In the genomic region with DNA sequence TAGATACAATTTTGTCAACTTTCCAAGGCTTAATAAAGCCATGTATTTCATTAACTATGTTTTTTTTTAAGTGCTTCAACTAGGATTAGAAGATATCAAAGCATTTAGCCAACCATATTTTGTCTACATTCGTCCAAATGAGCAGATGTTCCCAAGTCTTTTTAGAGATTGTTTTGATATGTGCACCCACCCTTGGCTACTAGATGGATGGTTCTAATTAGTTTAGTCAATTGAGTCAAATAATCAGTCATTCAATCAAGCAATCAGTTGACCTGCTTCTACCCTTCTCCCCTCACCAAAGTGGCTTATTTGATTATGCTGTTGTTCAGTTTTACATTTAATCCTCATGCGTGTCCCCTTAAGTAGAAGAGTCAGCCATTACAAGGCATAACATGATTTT, we compare ENCODE assay signal across 18 cellular contexts.
"Had no signal": no experiment of that assay in that cellular context is flagged by ENCODE, and none has a peak within 500 bp of the region (broad histone marks: within the 10 kb centered on the region; RNA-seq: fewer than 3 reads in every experiment).

No MANE protein-coding gene starts in this region.

- H3K27me3 ChIP-seq: MG63 had no signal

- H3K9me3 ChIP-seq: MG63 had no signal

- H3K36me3 ChIP-seq: MG63 had no signal

- DNase-seq: IMR-90, Karpas-422, KG1, MG63, NCI-H1092, NCI-H1105 treated with DMSO at 0.1 percent for 48 hours, NCI-H1436, NCI-H1930, NCI-H2081, NCI-H2227 treated with DMSO at 0.1 percent for 48 hours, NCI-H510A treated with DMSO at 0.1 percent for 48 hours, NCI-H526, SHP77, SW 1271, T-cell had no signal

- H3K27ac ChIP-seq: RWPE1 had no signal

- ATAC-seq: HepG2, Panc1, T-cell had no signal

- H3K4me3 ChIP-seq: MG63 had no signal
